8 cellular contexts compared by ENCODE assay signal in genomic region chr10:31318854-31319601, GRCh38. TPM values are rescaled to one million over a fixed set of nuclear protein-coding genes. Genes with fewer than 3 reads are reported as not detected.
DNase-seq lines count a peak whose midpoint lies in the region; ATAC-seq and TF ChIP-seq lines count a peak whose summit lies in the region.

Gene ZEB1, plus strand, starts transcription at chr10:31319216. Its CDS starts 19 bp downstream, at chr10:31319235.

- H3K36me3 ChIP-seq in adipocyte (ENCODE audit: control insufficient read depth, insufficient read depth, low read length, severe bottlenecking) (no peaks in the 10 kb centered on the region), upper lobe of right lung (no peaks in the 10 kb centered on the region)

- peak within 1 kb of the TSS; percentile 94 for H3K4me3 Mint-ChIP-seq in progenitor cell of endocrine pancreas (ENCODE audit: low read depth)

- H3K9me3 ChIP-seq in adipocyte (ENCODE audit: control insufficient read depth, low read length) = no peaks in the 10 kb centered on the region
- no peaks in the 10 kb centered on the region for H3K9me3 ChIP-seq in upper lobe of right lung

- no peaks in the 10 kb centered on the region for H3K36me3 Mint-ChIP-seq in progenitor cell of endocrine pancreas (ENCODE audit: insufficient read depth)

- peak within 1 kb of the TSS; percentile 93 for H3K9ac ChIP-seq in adipocyte (ENCODE audit: low read length)

- peak within 1 kb of the TSS; percentile 89 for H3K27ac ChIP-seq in upper lobe of right lung

- H3K27me3 Mint-ChIP-seq in progenitor cell of endocrine pancreas = peaks cover 51% of the 10 kb centered on the region

- TF ChIP-seq CTCF in GM10266 (IDR thresholded peaks at IDR 0.05; ENCODE audit: control insufficient read depth, insufficient read depth, low read depth, missing control alignments) = peak; percentile 27
- TF ChIP-seq CTCF in progenitor cell of endocrine pancreas (IDR thresholded peaks at IDR 0.05; ENCODE audit: unreplicated experiment) = peak; percentile 54
- peak; percentile 50 for TF ChIP-seq CTCF in upper lobe of right lung (IDR thresholded peaks at IDR 0.05)

- no peaks in the 10 kb centered on the region for H3K9me3 Mint-ChIP-seq in progenitor cell of endocrine pancreas (ENCODE audit: low read depth)

- peaks cover 11% of the 10 kb centered on the region for H3K4me1 Mint-ChIP-seq in progenitor cell of endocrine pancreas (ENCODE audit: low read depth)

- H3K27me3 ChIP-seq in adipocyte (replicated peaks; ENCODE audit: control insufficient read depth, insufficient read depth, low read length) (no peaks in the 10 kb centered on the region), upper lobe of right lung (peaks cover 18% of the 10 kb centered on the region)

- peak; percentile 30 for ATAC-seq in HG02571 (IDR thresholded peaks at IDR 0.05; ENCODE audit: unreplicated experiment)
- ATAC-seq in left cardiac atrium = peak; percentile 78
- peak; percentile 90 for ATAC-seq in upper lobe of right lung

- H3K4me1 ChIP-seq in adipocyte (ENCODE audit: control insufficient read depth, insufficient read depth, low read length) (peaks cover 39% of the 10 kb centered on the region), upper lobe of right lung (peaks cover 11% of the 10 kb centered on the region)

- H3K4me3 ChIP-seq in adipocyte (ENCODE audit: low read length) (peak within 1 kb of the TSS; percentile 90), upper lobe of right lung (peak within 1 kb of the TSS; percentile 88)

- DNase-seq in GM10266 (ENCODE audit: extremely low spot score) (peak; percentile 89), NCI-H1092 treated with DMSO at 0.1 percent for 48 hours (lab: John Stamatoyannopoulos, UW) (peak; percentile 88), SW 1271 (lab: John Stamatoyannopoulos, UW) (peak; percentile 82 to 95), adipocyte (ENCODE audit: low read depth) (peak; percentile 83), left cardiac atrium (peak; percentile 92), progenitor cell of endocrine pancreas (ENCODE audit: low spot score, unreplicated experiment) (peak; percentile 75), upper lobe of right lung (peak; percentile 88)

- peak within 1 kb of the TSS; percentile 95 for H3K27ac Mint-ChIP-seq in progenitor cell of endocrine pancreas

- intact Hi-C loops in left cardiac atrium (cut with DNase I) = loop anchor here in 1 of 2 donors (5.0 to 10.0 kb wide), 2 partner anchors 164 to 287 kb away; partner anchors contain the start of gene ZNF438
- intact Hi-C loops in upper lobe of right lung (cut with DNase I) = no loop called here

RNA-seq across cellular contexts. Expression of gene ZEB1, which starts in this region (rescaled TPM):
- total RNA-seq in left cardiac atrium = 10 to 100 TPM; 63.7 to 74.7 TPM
- total RNA-seq in progenitor cell of endocrine pancreas = 1.2 and 1.7 TPM in 2 replicates
- total RNA-seq in upper lobe of right lung = 55.2 TPM

Comparison
In these comparisons a context has a peak if more than half of its experiments do, and no peak if none do; other contexts are left out.
1. Peak in every context shown above with its lines: DNase-seq, ATAC-seq, H3K4me3 ChIP-seq and H3K27ac ChIP-seq.
2. RNA of gene ZEB1 (total RNA-seq): 63.7 to 74.7 TPM in left cardiac atrium and 55.2 TPM in upper lobe of right lung (single experiment); 1.2 to 1.7 TPM in progenitor cell of endocrine pancreas; every median in the first group is over 10 times any median in the second.
3. ATAC-seq: peak in every context shown above with its lines; median percentile 90 in upper lobe of right lung; 78 in left cardiac atrium; 30 in HG02571.